In the genomic region with DNA sequence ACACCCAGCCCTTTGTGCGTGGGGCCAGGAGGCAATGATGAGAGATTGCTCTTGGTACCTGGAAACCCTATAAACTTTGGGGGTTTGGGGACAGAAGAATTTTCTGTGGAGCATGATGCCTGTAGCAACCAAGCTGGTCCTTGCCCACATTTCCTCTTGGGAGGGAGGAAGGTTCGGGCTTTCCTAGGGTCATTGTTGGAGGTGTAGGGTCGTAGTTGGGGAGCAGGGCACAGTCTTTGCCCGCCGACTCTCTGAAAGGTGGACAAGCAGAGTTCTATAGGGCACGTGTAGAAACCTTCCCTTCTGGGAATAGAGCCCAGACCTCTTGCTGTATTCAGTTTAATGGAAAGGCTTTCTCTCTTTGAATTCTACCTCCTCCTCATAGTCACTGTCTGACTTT, we compare ENCODE assay signal across 8 cellular contexts. TPM values are rescaled to one million over a fixed set of nuclear protein-coding genes. Genes with fewer than 3 reads are reported as not detected.
DNase-seq lines count a peak whose midpoint lies in the region; ATAC-seq and TF ChIP-seq lines count a peak whose summit lies in the region.

No MANE protein-coding gene starts in this region.

- POLR2A ChIA-PET in activated CD4-positive, alpha-beta T cell treated with anti-CD3 and anti-CD28 coated beads, Interleukin-2, amount 10 ng/mL, durations not matched to agents 7 days and 5 days (lab: Charles Lee): no interaction called here

- intact Hi-C loops in right lobe of liver (cut with DNase I): no loop called here
- intact Hi-C loops in mucosa of descending colon (cut with DNase I, micrococcal nuclease): no loop called here

- H3K9me3 ChIP-seq in right lobe of liver (no peaks in the 10 kb centered on the region), thymus (ENCODE audit: control insufficient read depth) (no peaks in the 10 kb centered on the region), mucosa of descending colon (no peaks in the 10 kb centered on the region)

- in situ Hi-C loops in astrocyte of the spinal cord (cut with HindIII; ENCODE audit: low sequenced_read_pairs): no loop called here

- no peaks in the 10 kb centered on the region for H3K36me3 ChIP-seq in right lobe of liver
- H3K36me3 ChIP-seq in thymus (ENCODE audit: control insufficient read depth, insufficient read depth): no peaks in the 10 kb centered on the region
- H3K36me3 ChIP-seq in mucosa of descending colon (ENCODE audit: low read depth): no peaks in the 10 kb centered on the region

- CTCF ChIA-PET in activated CD4-positive, alpha-beta T cell treated with anti-CD3 and anti-CD28 coated beads, Interleukin-2, amount 10 ng/mL, durations not matched to agents 7 days and 5 days (lab: Charles Lee): no interaction called here

- peaks cover 0 to 18% (median 5%) of the 10 kb centered on the region in 4 donors for H3K4me1 ChIP-seq in right lobe of liver
- peaks cover 14% of the 10 kb centered on the region for H3K4me1 ChIP-seq in thymus (ENCODE audit: control insufficient read depth, insufficient read depth, low read length)
- H3K4me1 ChIP-seq in mucosa of descending colon (ENCODE audit: low read depth): peaks cover 18% of the 10 kb centered on the region
- H3K4me1 ChIP-seq in foreskin keratinocyte: no peaks in the 10 kb centered on the region

- DNase-seq in activated CD4-positive, alpha-beta T cell treated with anti-CD3 and anti-CD28 coated beads, Interleukin-2, amount 10 ng/mL, durations not matched to agents 7 days and 5 days: no peak
- DNase-seq in activated CD4-positive, alpha-beta T cell treated with anti-CD3 and anti-CD28 coated beads for 4 hours: no peak
- DNase-seq in astrocyte of the spinal cord (ENCODE audit: low read depth, low spot score) (no peak), right lobe of liver (peak in 1 of 3 donors; percentile 33), mucosa of descending colon (no peak), EL (no peak), foreskin keratinocyte (no peak)

- H3K27me3 ChIP-seq in right lobe of liver (no peaks in the 10 kb centered on the region), thymus (ENCODE audit: control insufficient read depth, insufficient read depth) (peaks cover 18% of the 10 kb centered on the region), foreskin keratinocyte (peaks cover 16% of the 10 kb centered on the region)

- peak overlapping the region; percentile 75 for H3K4me3 Mint-ChIP-seq in activated CD4-positive, alpha-beta T cell treated with anti-CD3 and anti-CD28 coated beads, Interleukin-2, amount 10 ng/mL, durations not matched to agents 7 days and 5 days

- H3K9me3 Mint-ChIP-seq in activated CD4-positive, alpha-beta T cell treated with anti-CD3 and anti-CD28 coated beads, Interleukin-2, amount 10 ng/mL, durations not matched to agents 7 days and 5 days: no peaks in the 10 kb centered on the region

- H3K4me3 ChIP-seq in astrocyte of the spinal cord (ENCODE audit: low read depth, low read length) (peak overlapping the region; percentile 54), right lobe of liver (peak overlapping the region; percentile 54 to 84 (median 67)), thymus (ENCODE audit: low read length) (peak overlapping the region; percentile 69), mucosa of descending colon (no peak overlapping the region)

- TF ChIP-seq CTCF in astrocyte of the spinal cord (IDR thresholded peaks at IDR 0.05; ENCODE audit: low read depth, low read length): no peak
- no peak for TF ChIP-seq CTCF in right lobe of liver (IDR thresholded peaks at IDR 0.05)
- no peak for TF ChIP-seq CTCF in mucosa of descending colon (IDR thresholded peaks at IDR 0.05)
- no peak for TF ChIP-seq CTCF in foreskin keratinocyte (conservative IDR thresholded peaks at IDR 0.05)

- no peaks in the 10 kb centered on the region for H3K36me3 Mint-ChIP-seq in activated CD4-positive, alpha-beta T cell treated with anti-CD3 and anti-CD28 coated beads, Interleukin-2, amount 10 ng/mL, durations not matched to agents 7 days and 5 days (ENCODE audit: low read depth)

- ATAC-seq in right lobe of liver (no peak), mucosa of descending colon (no peak), foreskin keratinocyte (no peak)

- H3K27me3 Mint-ChIP-seq in activated CD4-positive, alpha-beta T cell treated with anti-CD3 and anti-CD28 coated beads, Interleukin-2, amount 10 ng/mL, durations not matched to agents 7 days and 5 days: peaks cover 24% of the 10 kb centered on the region

- 52% methylated on average over 3 of the region's 6 CpGs for WGBS in right lobe of liver (ENCODE audit: insufficient coverage, low coverage, low lambda C conversion rate, missing lambda C conversion rate)
- 83% methylated on average over 6 of the region's 6 CpGs for WGBS in thymus

- TF ChIP-seq POLR2A in right lobe of liver (IDR thresholded peaks at IDR 0.05): no peak

- H3K27ac ChIP-seq in right lobe of liver: peak overlapping the region in 2 of 3 donors; percentile 69 to 93
- no peak overlapping the region for H3K27ac ChIP-seq in thymus (ENCODE audit: low read depth)
- no peak overlapping the region for H3K27ac ChIP-seq in foreskin keratinocyte

- H3K4me1 Mint-ChIP-seq in activated CD4-positive, alpha-beta T cell treated with anti-CD3 and anti-CD28 coated beads, Interleukin-2, amount 10 ng/mL, durations not matched to agents 7 days and 5 days: peaks cover 16% of the 10 kb centered on the region

- peak overlapping the region; percentile 61 for H3K27ac Mint-ChIP-seq in activated CD4-positive, alpha-beta T cell treated with anti-CD3 and anti-CD28 coated beads, Interleukin-2, amount 10 ng/mL, durations not matched to agents 7 days and 5 days

RNA-seq across cellular contexts. Expression of a gene that starts 1.4 kb away (rescaled TPM):
- 1 to 10 TPM; 1.6 to 1.7 TPM for total RNA-seq in activated CD4-positive, alpha-beta T cell treated with anti-CD3 and anti-CD28 coated beads, Interleukin-2, amount 10 ng/mL, durations not matched to agents 7 days and 5 days
- total RNA-seq in right lobe of liver: 1 to 10 TPM; 1.4 to 4.1 (median 3.8) TPM
- polyA plus RNA-seq in thymus: 2.1 TPM
- 10 to 100 TPM in 2 of 3 donors, 1 to 10 TPM in 1; 7.6 to 25.2 (median 11.3) TPM for total RNA-seq in mucosa of descending colon
- total RNA-seq in foreskin keratinocyte: 5.7 and 6.2 TPM in 2 replicates
- polyA plus RNA-seq in foreskin keratinocyte: 2.6 and 3.3 TPM in 2 replicates

Comparison
In these comparisons a context has a peak if more than half of its experiments do, and no peak if none do; other contexts are left out.
1. H3K27ac ChIP-seq: peak in right lobe of liver (2 of 3); none in thymus (single experiment) and foreskin keratinocyte (single experiment).